In the genomic region with DNA sequence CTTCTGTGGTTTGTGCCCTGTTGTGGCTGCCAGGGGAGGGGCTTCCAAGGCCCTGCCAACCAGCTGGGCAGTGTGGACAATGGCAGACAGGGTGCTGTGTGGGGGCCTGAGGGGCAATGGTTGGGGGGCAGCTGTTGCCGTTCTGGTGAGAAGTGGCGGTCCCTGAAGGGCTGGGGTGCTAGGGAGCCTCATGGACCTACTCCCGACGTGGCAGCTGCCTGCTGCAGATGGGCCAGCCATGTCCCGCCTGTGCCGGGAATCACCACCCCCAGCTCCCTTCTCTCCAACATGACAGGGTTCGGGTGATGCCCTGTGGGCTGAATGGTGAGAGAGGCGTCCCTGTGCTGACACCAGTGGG, we compare ENCODE assay signal across 16 cellular contexts.
DNase-seq lines count a peak whose midpoint lies in the region; ATAC-seq and TF ChIP-seq lines count a peak whose summit lies in the region.
"Had no signal": no experiment of that assay in that cellular context is flagged by ENCODE, and none has a peak within 500 bp of the region (broad histone marks: within the 10 kb centered on the region; RNA-seq: fewer than 3 reads in every experiment).

No MANE protein-coding gene starts in this region.

- H3K9me3 ChIP-seq in osteoblast (ENCODE audit: low read depth, low read length) (no peaks in the 10 kb centered on the region), aorta (ENCODE audit: control insufficient read depth, low read length) (no peaks in the 10 kb centered on the region)

- H3K4me1 Mint-ChIP-seq in stimulated activated naive CD8-positive, alpha-beta T cell treated with anti-CD3 and anti-CD28 coated beads, Interleukin-15, amount 100 ng/mL, for 72 hours: no peaks in the 10 kb centered on the region
- H3K4me1 Mint-ChIP-seq: neural crest cell had no signal

- H3K27ac Mint-ChIP-seq in stimulated activated naive CD8-positive, alpha-beta T cell treated with anti-CD3 and anti-CD28 coated beads, Interleukin-15, amount 100 ng/mL, for 72 hours: peak overlapping the region; percentile 85 to 86
- H3K27ac Mint-ChIP-seq: dendritic cell treated with granulocyte-macrophage colony-stimulating factor and Interleukin-4, amounts not matched to agents 40 ng/mL and 50 ng/mL, for 4 days had no signal

- H3K4me3 ChIP-seq in osteoblast (ENCODE audit: insufficient read depth, low read length): no peak overlapping the region
- H3K4me3 ChIP-seq in aorta (ENCODE audit: low read length in 2 of 2): no peak overlapping the region

- H3K4me1 ChIP-seq in osteoblast (ENCODE audit: insufficient read depth, low read length) (no peaks in the 10 kb centered on the region), aorta (ENCODE audit: control insufficient read depth in 1 of 2, insufficient read depth in 2 of 2, low read length in 2 of 2) (no peaks in the 10 kb centered on the region)

- H3K27ac ChIP-seq in osteoblast (ENCODE audit: low read depth, low read length): no peak overlapping the region
- no peak overlapping the region for H3K27ac ChIP-seq in aorta (ENCODE audit: low read depth in 1 of 2, low read length in 2 of 2)

- H3K36me3 ChIP-seq in osteoblast (ENCODE audit: insufficient read depth, low read length) (no peaks in the 10 kb centered on the region), aorta (ENCODE audit: control insufficient read depth in 1 of 2, insufficient read depth in 2 of 2, low read length in 1 of 2) (no peaks in the 10 kb centered on the region)

- H3K4me2 ChIP-seq in osteoblast (ENCODE audit: insufficient read depth, low read length): no peak overlapping the region

- WGBS in aorta, 2 donors: 68 to 72% methylated on average over 8 of the region's 8 CpGs

- no peaks in the 10 kb centered on the region for H4K20me1 ChIP-seq in osteoblast (ENCODE audit: insufficient read depth, low read length)

- H3K27me3 ChIP-seq in osteoblast (ENCODE audit: insufficient read depth, low read length) (no peaks in the 10 kb centered on the region), aorta (ENCODE audit: control insufficient read depth in 1 of 2, insufficient read depth in 2 of 2, low read length in 1 of 2) (no peaks in the 10 kb centered on the region)

- H3K79me2 ChIP-seq in osteoblast (ENCODE audit: insufficient read depth, low read length): no peaks in the 10 kb centered on the region

- DNase-seq in stimulated activated naive CD8-positive, alpha-beta T cell treated with anti-CD3 and anti-CD28 coated beads, Interleukin-15, amount 100 ng/mL, for 72 hours: no peak
- DNase-seq in stimulated activated naive CD8-positive, alpha-beta T cell treated with anti-CD3 and anti-CD28 coated beads, Interleukin-15, Interleukin-2, amounts not matched to agents 100 U/mL and 50 U/mL, for 24 hours: no peak
- peak; percentile 34 for DNase-seq in ecto neural progenitor cell (ENCODE audit: low spot score)
- peak; percentile 91 for DNase-seq in osteoblast (ENCODE audit: insufficient read length, low spot score, missing footprints)
- DNase-seq in aorta: peak; percentile 33 to 64
- DNase-seq in HK-2 (ENCODE audit: unreplicated experiment): no peak
- DNase-seq in NCI-H526 (lab: John Stamatoyannopoulos, UW): no peak
- DNase-seq: activated gamma-delta T cell, Calu3, NCI-H146, substantia nigra, SW 1271 had no signal

- H3K9me3 Mint-ChIP-seq in stimulated activated naive CD8-positive, alpha-beta T cell treated with anti-CD3 and anti-CD28 coated beads, Interleukin-15, amount 100 ng/mL, for 72 hours: no peaks in the 10 kb centered on the region
- H3K9me3 Mint-ChIP-seq: dendritic cell treated with granulocyte-macrophage colony-stimulating factor and Interleukin-4, amounts not matched to agents 40 ng/mL and 50 ng/mL, for 4 days; neural crest cell had no signal

- no peak for TF ChIP-seq CTCF in osteoblast (IDR thresholded peaks at IDR 0.05; ENCODE audit: extremely low read depth, low read depth, low read length)

- ATAC-seq in stimulated activated naive CD8-positive, alpha-beta T cell treated with anti-CD3 and anti-CD28 coated beads, Interleukin-15, amount 100 ng/mL, for 72 hours: no peak
- ATAC-seq in stimulated activated naive CD8-positive, alpha-beta T cell treated with anti-CD3 and anti-CD28 coated beads, Interleukin-15, Interleukin-2, amounts not matched to agents 100 U/mL and 50 U/mL, for 24 hours: no peak
- no peak for ATAC-seq in aorta (ENCODE audit: low FRiP score)
- no peak for ATAC-seq in HG03565 (IDR thresholded peaks at IDR 0.05; ENCODE audit: unreplicated experiment)
- ATAC-seq: sciatic nerve had no signal

- no peak overlapping the region for H3K4me3 Mint-ChIP-seq in stimulated activated naive CD8-positive, alpha-beta T cell treated with anti-CD3 and anti-CD28 coated beads, Interleukin-15, amount 100 ng/mL, for 72 hours
- H3K4me3 Mint-ChIP-seq: dendritic cell treated with granulocyte-macrophage colony-stimulating factor and Interleukin-4, amounts not matched to agents 40 ng/mL and 50 ng/mL, for 4 days; neural crest cell had no signal

- no peak overlapping the region for H2AFZ ChIP-seq in osteoblast (ENCODE audit: low read length)

- intact Hi-C loops in aorta (cut with DNase I): no loop called here

- H3K27me3 Mint-ChIP-seq in stimulated activated naive CD8-positive, alpha-beta T cell treated with anti-CD3 and anti-CD28 coated beads, Interleukin-15, amount 100 ng/mL, for 72 hours: no peaks in the 10 kb centered on the region

Comparison
In these comparisons a context has a peak if more than half of its experiments do, and no peak if none do; other contexts are left out.
1. DNase-seq: peak in ecto neural progenitor cell (single experiment), osteoblast (single experiment) and aorta (2 of 2); none in stimulated activated naive CD8-positive, alpha-beta T cell treated with anti-CD3 and anti-CD28 coated beads, Interleukin-15, amount 100 ng/mL, for 72 hours (0 of 2), stimulated activated naive CD8-positive, alpha-beta T cell treated with anti-CD3 and anti-CD28 coated beads, Interleukin-15, Interleukin-2, amounts not matched to agents 100 U/mL and 50 U/mL, for 24 hours (single experiment), HK-2 (single experiment) and NCI-H526 (0 of 2).